In genomic region chr11:33775064-33775807, GRCh38 we compare ENCODE assay signal across 1 cellular context.
TF ChIP-seq lines count a peak whose summit lies in the region.

No MANE protein-coding gene starts in this region.

TF ChIP-seq in WTC11, 78 proteins besides CTCF, POLR2A, EP300 and RAD21 (continued from another document):
- TF ChIP-seq ARID4B (CRISPR knock-in tag; IDR thresholded peaks at IDR 0.05; ENCODE audit: borderline replicate concordance), result no peak
- TF ChIP-seq ZMAT4 (CRISPR knock-in tag; IDR thresholded peaks at IDR 0.05), result no peak
- no peak for TF ChIP-seq IRF2 (CRISPR knock-in tag; IDR thresholded peaks at IDR 0.05; ENCODE audit: borderline replicate concordance, low read depth)
- no peak for TF ChIP-seq STAT6 (CRISPR knock-in tag; conservative IDR thresholded peaks at IDR 0.05; ENCODE audit: low read depth)
- TF ChIP-seq PRDM15 (CRISPR knock-in tag; IDR thresholded peaks at IDR 0.05), result no peak
- TF ChIP-seq ZNF232 (CRISPR knock-in tag; IDR thresholded peaks at IDR 0.05), result no peak
- TF ChIP-seq CREM (CRISPR knock-in tag; IDR thresholded peaks at IDR 0.05), result no peak
- TF ChIP-seq ZNF671 (CRISPR knock-in tag; IDR thresholded peaks at IDR 0.05), result no peak
- no peak for TF ChIP-seq FOXK1 (CRISPR knock-in tag; IDR thresholded peaks at IDR 0.05)
- no peak for TF ChIP-seq SP1 (CRISPR knock-in tag; conservative IDR thresholded peaks at IDR 0.05)
